In the genomic region with DNA sequence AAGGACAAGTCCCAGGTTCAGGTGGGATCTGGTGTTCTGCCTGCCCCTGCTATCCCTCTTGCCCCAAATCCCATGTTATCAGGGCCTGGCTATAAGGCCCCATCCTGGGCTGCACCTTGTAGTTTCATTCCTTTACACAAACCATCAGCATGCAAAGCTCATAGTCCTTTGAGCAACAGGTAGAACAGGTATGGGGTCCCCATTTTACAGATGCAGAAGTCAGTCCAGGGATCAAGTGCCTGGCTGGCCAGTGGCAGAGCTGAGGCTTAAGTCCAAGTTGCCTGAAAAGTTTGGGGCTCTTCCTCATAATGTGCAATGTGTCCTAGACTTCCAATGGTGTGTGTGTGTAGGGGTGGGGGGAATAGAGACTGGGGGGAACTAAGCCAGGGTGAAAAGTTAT, we compare ENCODE assay signal across 2 cellular contexts.
TF ChIP-seq lines count a peak whose summit lies in the region.

No MANE protein-coding gene starts in this region.

TF ChIP-seq in GM23338, 12 proteins besides CTCF, POLR2A, EP300 and RAD21 (continued from another document):
- TF ChIP-seq, protein P1, sequence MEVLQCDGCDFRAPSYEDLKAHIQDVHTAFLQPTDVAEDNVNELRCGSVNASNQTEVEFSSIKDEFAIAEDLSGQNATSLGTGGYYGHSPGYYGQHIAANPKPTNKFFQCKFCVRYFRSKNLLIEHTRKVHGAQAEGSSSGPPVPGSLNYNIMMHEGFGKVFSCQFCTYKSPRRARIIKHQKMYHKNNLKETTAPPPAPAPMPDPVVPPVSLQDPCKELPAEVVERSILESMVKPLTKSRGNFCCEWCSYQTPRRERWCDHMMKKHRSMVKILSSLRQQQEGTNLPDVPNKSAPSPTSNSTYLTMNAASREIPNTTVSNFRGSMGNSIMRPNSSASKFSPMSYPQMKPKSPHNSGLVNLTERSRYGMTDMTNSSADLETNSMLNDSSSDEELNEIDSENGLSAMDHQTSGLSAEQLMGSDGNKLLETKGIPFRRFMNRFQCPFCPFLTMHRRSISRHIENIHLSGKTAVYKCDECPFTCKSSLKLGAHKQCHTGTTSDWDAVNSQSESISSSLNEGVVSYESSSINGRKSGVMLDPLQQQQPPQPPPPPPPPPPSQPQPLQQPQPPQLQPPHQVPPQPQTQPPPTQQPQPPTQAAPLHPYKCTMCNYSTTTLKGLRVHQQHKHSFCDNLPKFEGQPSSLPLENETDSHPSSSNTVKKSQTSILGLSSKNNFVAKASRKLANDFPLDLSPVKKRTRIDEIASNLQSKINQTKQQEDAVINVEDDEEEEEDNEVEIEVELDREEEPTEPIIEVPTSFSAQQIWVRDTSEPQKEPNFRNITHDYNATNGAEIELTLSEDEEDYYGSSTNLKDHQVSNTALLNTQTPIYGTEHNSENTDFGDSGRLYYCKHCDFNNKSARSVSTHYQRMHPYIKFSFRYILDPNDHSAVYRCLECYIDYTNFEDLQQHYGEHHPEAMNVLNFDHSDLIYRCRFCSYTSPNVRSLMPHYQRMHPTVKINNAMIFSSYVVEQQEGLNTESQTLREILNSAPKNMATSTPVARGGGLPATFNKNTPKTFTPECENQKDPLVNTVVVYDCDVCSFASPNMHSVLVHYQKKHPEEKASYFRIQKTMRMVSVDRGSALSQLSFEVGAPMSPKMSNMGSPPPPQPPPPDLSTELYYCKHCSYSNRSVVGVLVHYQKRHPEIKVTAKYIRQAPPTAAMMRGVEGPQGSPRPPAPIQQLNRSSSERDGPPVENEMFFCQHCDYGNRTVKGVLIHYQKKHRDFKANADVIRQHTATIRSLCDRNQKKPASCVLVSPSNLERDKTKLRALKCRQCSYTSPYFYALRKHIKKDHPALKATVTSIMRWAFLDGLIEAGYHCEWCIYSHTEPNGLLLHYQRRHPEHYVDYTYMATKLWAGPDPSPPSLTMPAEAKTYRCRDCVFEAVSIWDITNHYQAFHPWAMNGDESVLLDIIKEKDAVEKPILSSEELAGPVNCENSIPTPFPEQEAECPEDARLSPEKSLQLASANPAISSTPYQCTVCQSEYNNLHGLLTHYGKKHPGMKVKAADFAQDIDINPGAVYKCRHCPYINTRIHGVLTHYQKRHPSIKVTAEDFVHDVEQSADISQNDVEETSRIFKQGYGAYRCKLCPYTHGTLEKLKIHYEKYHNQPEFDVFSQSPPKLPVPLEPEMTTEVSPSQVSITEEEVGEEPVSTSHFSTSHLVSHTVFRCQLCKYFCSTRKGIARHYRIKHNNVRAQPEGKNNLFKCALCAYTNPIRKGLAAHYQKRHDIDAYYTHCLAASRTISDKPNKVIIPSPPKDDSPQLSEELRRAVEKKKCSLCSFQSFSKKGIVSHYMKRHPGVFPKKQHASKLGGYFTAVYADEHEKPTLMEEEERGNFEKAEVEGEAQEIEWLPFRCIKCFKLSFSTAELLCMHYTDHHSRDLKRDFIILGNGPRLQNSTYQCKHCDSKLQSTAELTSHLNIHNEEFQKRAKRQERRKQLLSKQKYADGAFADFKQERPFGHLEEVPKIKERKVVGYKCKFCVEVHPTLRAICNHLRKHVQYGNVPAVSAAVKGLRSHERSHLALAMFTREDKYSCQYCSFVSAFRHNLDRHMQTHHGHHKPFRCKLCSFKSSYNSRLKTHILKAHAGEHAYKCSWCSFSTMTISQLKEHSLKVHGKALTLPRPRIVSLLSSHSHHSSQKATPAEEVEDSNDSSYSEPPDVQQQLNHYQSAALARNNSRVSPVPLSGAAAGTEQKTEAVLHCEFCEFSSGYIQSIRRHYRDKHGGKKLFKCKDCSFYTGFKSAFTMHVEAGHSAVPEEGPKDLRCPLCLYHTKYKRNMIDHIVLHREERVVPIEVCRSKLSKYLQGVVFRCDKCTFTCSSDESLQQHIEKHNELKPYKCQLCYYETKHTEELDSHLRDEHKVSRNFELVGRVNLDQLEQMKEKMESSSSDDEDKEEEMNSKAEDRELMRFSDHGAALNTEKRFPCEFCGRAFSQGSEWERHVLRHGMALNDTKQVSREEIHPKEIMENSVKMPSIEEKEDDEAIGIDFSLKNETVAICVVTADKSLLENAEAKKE (CRISPR knock-in tag; IDR thresholded peaks at IDR 0.05): no peak
- TF ChIP-seq CREB1 (CRISPR knock-in tag; IDR thresholded peaks at IDR 0.05; ENCODE audit: low read depth): no peak
- no peak for TF ChIP-seq ZNF331 (CRISPR knock-in tag; IDR thresholded peaks at IDR 0.05; ENCODE audit: low read depth)
- no peak for TF ChIP-seq JUNB (IDR thresholded peaks at IDR 0.05; ENCODE audit: unreplicated experiment)
- TF ChIP-seq EZH2phosphoT487 (IDR thresholded peaks at IDR 0.05; ENCODE audit: unreplicated experiment): no peak
- TF ChIP-seq, protein P2, sequence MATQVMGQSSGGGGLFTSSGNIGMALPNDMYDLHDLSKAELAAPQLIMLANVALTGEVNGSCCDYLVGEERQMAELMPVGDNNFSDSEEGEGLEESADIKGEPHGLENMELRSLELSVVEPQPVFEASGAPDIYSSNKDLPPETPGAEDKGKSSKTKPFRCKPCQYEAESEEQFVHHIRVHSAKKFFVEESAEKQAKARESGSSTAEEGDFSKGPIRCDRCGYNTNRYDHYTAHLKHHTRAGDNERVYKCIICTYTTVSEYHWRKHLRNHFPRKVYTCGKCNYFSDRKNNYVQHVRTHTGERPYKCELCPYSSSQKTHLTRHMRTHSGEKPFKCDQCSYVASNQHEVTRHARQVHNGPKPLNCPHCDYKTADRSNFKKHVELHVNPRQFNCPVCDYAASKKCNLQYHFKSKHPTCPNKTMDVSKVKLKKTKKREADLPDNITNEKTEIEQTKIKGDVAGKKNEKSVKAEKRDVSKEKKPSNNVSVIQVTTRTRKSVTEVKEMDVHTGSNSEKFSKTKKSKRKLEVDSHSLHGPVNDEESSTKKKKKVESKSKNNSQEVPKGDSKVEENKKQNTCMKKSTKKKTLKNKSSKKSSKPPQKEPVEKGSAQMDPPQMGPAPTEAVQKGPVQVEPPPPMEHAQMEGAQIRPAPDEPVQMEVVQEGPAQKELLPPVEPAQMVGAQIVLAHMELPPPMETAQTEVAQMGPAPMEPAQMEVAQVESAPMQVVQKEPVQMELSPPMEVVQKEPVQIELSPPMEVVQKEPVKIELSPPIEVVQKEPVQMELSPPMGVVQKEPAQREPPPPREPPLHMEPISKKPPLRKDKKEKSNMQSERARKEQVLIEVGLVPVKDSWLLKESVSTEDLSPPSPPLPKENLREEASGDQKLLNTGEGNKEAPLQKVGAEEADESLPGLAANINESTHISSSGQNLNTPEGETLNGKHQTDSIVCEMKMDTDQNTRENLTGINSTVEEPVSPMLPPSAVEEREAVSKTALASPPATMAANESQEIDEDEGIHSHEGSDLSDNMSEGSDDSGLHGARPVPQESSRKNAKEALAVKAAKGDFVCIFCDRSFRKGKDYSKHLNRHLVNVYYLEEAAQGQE (IDR thresholded peaks at IDR 0.05; ENCODE audit: unreplicated experiment): no peak
- TF ChIP-seq, protein P3, sequence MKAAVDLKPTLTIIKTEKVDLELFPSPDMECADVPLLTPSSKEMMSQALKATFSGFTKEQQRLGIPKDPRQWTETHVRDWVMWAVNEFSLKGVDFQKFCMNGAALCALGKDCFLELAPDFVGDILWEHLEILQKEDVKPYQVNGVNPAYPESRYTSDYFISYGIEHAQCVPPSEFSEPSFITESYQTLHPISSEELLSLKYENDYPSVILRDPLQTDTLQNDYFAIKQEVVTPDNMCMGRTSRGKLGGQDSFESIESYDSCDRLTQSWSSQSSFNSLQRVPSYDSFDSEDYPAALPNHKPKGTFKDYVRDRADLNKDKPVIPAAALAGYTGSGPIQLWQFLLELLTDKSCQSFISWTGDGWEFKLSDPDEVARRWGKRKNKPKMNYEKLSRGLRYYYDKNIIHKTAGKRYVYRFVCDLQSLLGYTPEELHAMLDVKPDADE (IDR thresholded peaks at IDR 0.05): no peak
- TF ChIP-seq POLR2AphosphoS5 (IDR thresholded peaks at IDR 0.05; ENCODE audit: low read depth): no peak

TF ChIP-seq in WTC11, 78 proteins besides CTCF, POLR2A, EP300 and RAD21 (continued from another document):
- TF ChIP-seq, protein P4, sequence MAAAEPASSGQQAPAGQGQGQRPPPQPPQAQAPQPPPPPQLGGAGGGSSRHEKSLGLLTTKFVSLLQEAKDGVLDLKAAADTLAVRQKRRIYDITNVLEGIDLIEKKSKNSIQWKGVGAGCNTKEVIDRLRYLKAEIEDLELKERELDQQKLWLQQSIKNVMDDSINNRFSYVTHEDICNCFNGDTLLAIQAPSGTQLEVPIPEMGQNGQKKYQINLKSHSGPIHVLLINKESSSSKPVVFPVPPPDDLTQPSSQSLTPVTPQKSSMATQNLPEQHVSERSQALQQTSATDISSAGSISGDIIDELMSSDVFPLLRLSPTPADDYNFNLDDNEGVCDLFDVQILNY (CRISPR knock-in tag; IDR thresholded peaks at IDR 0.05): no peak
- TF ChIP-seq, protein P5, sequence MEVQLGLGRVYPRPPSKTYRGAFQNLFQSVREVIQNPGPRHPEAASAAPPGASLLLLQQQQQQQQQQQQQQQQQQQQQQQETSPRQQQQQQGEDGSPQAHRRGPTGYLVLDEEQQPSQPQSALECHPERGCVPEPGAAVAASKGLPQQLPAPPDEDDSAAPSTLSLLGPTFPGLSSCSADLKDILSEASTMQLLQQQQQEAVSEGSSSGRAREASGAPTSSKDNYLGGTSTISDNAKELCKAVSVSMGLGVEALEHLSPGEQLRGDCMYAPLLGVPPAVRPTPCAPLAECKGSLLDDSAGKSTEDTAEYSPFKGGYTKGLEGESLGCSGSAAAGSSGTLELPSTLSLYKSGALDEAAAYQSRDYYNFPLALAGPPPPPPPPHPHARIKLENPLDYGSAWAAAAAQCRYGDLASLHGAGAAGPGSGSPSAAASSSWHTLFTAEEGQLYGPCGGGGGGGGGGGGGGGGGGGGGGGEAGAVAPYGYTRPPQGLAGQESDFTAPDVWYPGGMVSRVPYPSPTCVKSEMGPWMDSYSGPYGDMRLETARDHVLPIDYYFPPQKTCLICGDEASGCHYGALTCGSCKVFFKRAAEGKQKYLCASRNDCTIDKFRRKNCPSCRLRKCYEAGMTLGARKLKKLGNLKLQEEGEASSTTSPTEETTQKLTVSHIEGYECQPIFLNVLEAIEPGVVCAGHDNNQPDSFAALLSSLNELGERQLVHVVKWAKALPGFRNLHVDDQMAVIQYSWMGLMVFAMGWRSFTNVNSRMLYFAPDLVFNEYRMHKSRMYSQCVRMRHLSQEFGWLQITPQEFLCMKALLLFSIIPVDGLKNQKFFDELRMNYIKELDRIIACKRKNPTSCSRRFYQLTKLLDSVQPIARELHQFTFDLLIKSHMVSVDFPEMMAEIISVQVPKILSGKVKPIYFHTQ (CRISPR knock-in tag; IDR thresholded peaks at IDR 0.05): no peak
- TF ChIP-seq SMAD3 (CRISPR knock-in tag; IDR thresholded peaks at IDR 0.05; ENCODE audit: borderline replicate concordance) (no peak), FOXJ3 (CRISPR knock-in tag; IDR thresholded peaks at IDR 0.05; ENCODE audit: borderline replicate concordance) (no peak)
